ENCODE assay signal across 9 cellular contexts in genomic region chr1:198903203-198903602, GRCh38.
DNase-seq lines count a peak whose midpoint lies in the region; ATAC-seq, FAIRE-seq and TF ChIP-seq lines count a peak whose summit lies in the region.
"Had no signal": no experiment of that assay in that cellular context is flagged by ENCODE, and none has a peak within 500 bp of the region (broad histone marks: within the 10 kb centered on the region; RNA-seq: fewer than 3 reads in every experiment).

No MANE protein-coding gene starts in this region.

- H3K9ac ChIP-seq in kidney (ENCODE audit: low read length in 2 of 2): no peak overlapping the region

- DNase-seq in HL-60 (ENCODE audit: low read depth in 1 of 2, low spot score in 1 of 2) (no peak), Panc1 (ENCODE audit: low read depth, low spot score) (no peak), fibroblast of the aortic adventitia (ENCODE audit: low read depth) (peak; percentile 49), occipital lobe (lab: John Stamatoyannopoulos, UW) (peak; percentile 11), activated gamma-delta T cell (lab: John Stamatoyannopoulos, UW) (no peak), SW480 (ENCODE audit: low spot score) (no peak), kidney (no peak)
- DNase-seq: naive thymus-derived CD8-positive, alpha-beta T cell; NCI-H1694 treated with DMSO at 0.1 percent for 48 hours had no signal

- no peak overlapping the region for H3K4me3 ChIP-seq in HL-60 (replicated peaks; ENCODE audit: insufficient read depth, low read length)
- no peak overlapping the region for H3K4me3 ChIP-seq in Panc1 (ENCODE audit: low read depth in 2 of 2, low read length in 2 of 2)
- H3K4me3 ChIP-seq in fibroblast of the aortic adventitia (ENCODE audit: low read depth, low read length): no peak overlapping the region
- no peak overlapping the region for H3K4me3 ChIP-seq in kidney (ENCODE audit: low read length in 2 of 2)

- FAIRE-seq in kidney (lab: Jason Lieb, UNC): no peak

- H3K9me3 ChIP-seq in Panc1 (ENCODE audit: control insufficient read depth, insufficient read depth, low read depth, low read length) (no peaks in the 10 kb centered on the region), kidney (ENCODE audit: control insufficient read depth in 1 of 2, low read length in 2 of 2) (no peaks in the 10 kb centered on the region)

- no peak for ATAC-seq in Panc1
- ATAC-seq: naive thymus-derived CD8-positive, alpha-beta T cell had no signal

- CTCF ChIA-PET in Panc1 (lab: Charles Lee): no interaction called here

- no peaks in the 10 kb centered on the region for H3K36me3 ChIP-seq in Panc1 (ENCODE audit: control insufficient read depth, insufficient read depth, low read length)
- H3K36me3 ChIP-seq in kidney (ENCODE audit: control insufficient read depth in 1 of 2, insufficient read depth in 2 of 2, low read length in 2 of 2): peaks cover 0 to 7% of the 10 kb centered on the region in 2 donors

- in situ Hi-C loops in Panc1 (cut with HindIII; ENCODE audit: low pct_unique_long_range_greater_than_20kb, low sequenced_read_pairs): no loop called here

- H3K27me3 ChIP-seq in HL-60 (ENCODE audit: insufficient read depth, poor library complexity, severe bottlenecking) (no peaks in the 10 kb centered on the region), Panc1 (ENCODE audit: control insufficient read depth, insufficient read depth, low read length) (no peaks in the 10 kb centered on the region)

- TF ChIP-seq CTCF in HL-60 (IDR thresholded peaks at IDR 0.05; ENCODE audit: insufficient read depth, low read length) (no peak), Panc1 (IDR thresholded peaks at IDR 0.05) (no peak), fibroblast of the aortic adventitia (IDR thresholded peaks at IDR 0.05; ENCODE audit: insufficient read depth, low read length) (no peak), kidney (IDR thresholded peaks at IDR 0.05; ENCODE audit: borderline replicate concordance, extremely low read depth, insufficient read depth) (no peak)

- POLR2A ChIA-PET in Panc1 (lab: Charles Lee): interaction anchor here (0.6 kb wide), 1 partner anchor 208 kb away, joined by 5 read pairs; no protein-coding TSS in a partner anchor

- peaks cover 45% of the 10 kb centered on the region for H3K4me1 ChIP-seq in Panc1 (ENCODE audit: control insufficient read depth, insufficient read depth, low read length)
- H3K4me1 ChIP-seq in kidney (ENCODE audit: control insufficient read depth in 1 of 2, insufficient read depth in 1 of 2, low read depth in 1 of 2, low read length in 2 of 2): no peaks in the 10 kb centered on the region

- intact Hi-C loops in Panc1 (cut with micrococcal nuclease; ENCODE audit: unreplicated experiment): no loop called here
- intact Hi-C loops in kidney (cut with DNase I): no loop called here

- BruUV-seq in Panc1 (replicated peaks; lab: Mats Ljungman, UMichigan): no TSS peak

- H3K27ac ChIP-seq in HL-60 (replicated peaks): peak overlapping the region; percentile 12; the same call in 1 of the 2 replicates
- peak overlapping the region; percentile 70 for H3K27ac ChIP-seq in Panc1 (ENCODE audit: low read length)
- no peak overlapping the region for H3K27ac ChIP-seq in kidney (ENCODE audit: low read depth in 2 of 2, low read length in 2 of 2)

Comparison
In these comparisons a context has a peak if more than half of its experiments do, and no peak if none do; other contexts are left out.
1. DNase-seq: peak in fibroblast of the aortic adventitia (single experiment) and occipital lobe (single experiment); none in HL-60 (0 of 2), Panc1 (single experiment), activated gamma-delta T cell (single experiment), SW480 (single experiment) and kidney (single experiment).
2. H3K27ac ChIP-seq: peak in HL-60 (single experiment) and Panc1 (single experiment); none in kidney (0 of 2).